8 cellular contexts compared by ENCODE assay signal in the genomic region with DNA sequence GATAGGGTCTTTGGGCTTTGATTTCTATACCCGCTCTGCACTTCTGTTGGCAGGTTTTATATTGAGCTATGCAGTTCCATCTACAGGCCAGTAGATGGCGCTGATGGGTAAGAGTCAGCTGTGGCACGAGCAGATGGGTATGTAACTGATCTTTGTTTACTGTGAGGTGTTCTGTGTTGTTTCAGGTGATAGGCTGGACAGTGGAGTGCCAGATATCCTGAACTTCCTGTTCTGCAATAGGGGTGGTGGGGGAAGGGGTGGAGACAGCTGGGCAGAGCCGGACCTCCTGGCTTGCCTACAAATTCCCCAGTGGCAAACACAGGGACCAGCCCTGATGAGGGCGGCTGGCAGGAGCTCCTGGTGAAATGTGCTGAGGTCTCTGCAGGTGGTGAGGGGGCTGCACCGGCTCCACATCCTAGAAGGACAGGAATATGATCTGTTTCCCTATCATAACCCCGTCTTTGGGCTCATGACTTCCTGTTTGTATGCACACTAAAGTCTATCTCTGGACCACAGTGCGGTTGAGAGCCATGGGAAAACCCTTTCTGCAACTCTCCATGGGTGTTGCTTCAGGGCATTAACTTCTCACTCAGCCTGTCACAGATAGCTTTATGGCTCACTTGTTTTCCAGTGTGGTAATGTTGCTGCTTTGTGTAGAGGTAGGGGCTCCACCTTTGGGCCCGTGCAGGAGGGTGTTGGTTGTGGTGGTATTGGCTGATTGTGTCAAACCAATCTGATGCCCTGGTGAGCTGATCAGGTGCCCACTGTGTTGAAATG. TPM values are rescaled to one million over a fixed set of nuclear protein-coding genes. Genes with fewer than 3 reads are reported as not detected.
DNase-seq lines count a peak whose midpoint lies in the region; ATAC-seq, FAIRE-seq and TF ChIP-seq lines count a peak whose summit lies in the region.

No MANE protein-coding gene starts in this region.

- H2BK5ac ChIP-seq in H1 (ENCODE audit: low read depth, low read length), result no peak overlapping the region

- H3K36me3 Mint-ChIP-seq in mesothelial cell of epicardium, result peaks cover 9% of the 10 kb centered on the region

- TF ChIP-seq CTCF in H1 (IDR thresholded peaks at IDR 0.05; ENCODE audit: control extremely low read depth in 1 of 3, insufficient read depth in 1 of 3, low read depth in 1 of 3, low read length in 3 of 3) (peak; percentile 66 to 90 (median 80)), mesothelial cell of epicardium (IDR thresholded peaks at IDR 0.05; ENCODE audit: unreplicated experiment) (peak; percentile 68)

- CTCF ChIA-PET in H1 (lab: Charles Lee; ENCODE audit: partially characterized antibody), result interaction anchor here (0.5 to 4.8 kb wide), 65 partner anchors 9 to 712 kb away, joined by 3 to 61 read pairs (median 4); a partner anchor contains a TSS

- H2BK20ac ChIP-seq in H1 (ENCODE audit: low read length), result no peak overlapping the region

- H3K4ac ChIP-seq in H1 (replicated peaks; ENCODE audit: insufficient read length, low read depth, low read length), result no peak overlapping the region

- no peak overlapping the region for H2AK5ac ChIP-seq in H1 (ENCODE audit: low read depth, low read length)

- H3K4me2 ChIP-seq in BLaER1 treated with 17β-estradiol and CSF1 and Interleukin-3, amounts not matched to agents 10 nM and 100 nM, result peak overlapping the region; percentile 57 to 81 (median 68)
- peak overlapping the region; percentile 6 to 43; a peak in 3 of 4 replicates for H3K4me2 ChIP-seq in H1 (ENCODE audit: insufficient read depth in 1 of 2, low read depth in 2 of 2, low read length in 2 of 2)

- POLR2A ChIA-PET in H1 (lab: Charles Lee; ENCODE audit: partially characterized antibody), result interaction anchor here (4.2 kb wide), 1 partner anchor 14 kb away, joined by 34 read pairs; a partner anchor contains a TSS

- ATAC-seq in GM18909 (IDR thresholded peaks at IDR 0.05; ENCODE audit: poor library complexity, unreplicated experiment), result peak; percentile 79
- peak; percentile 76 for ATAC-seq in HG03280 (IDR thresholded peaks at IDR 0.05; ENCODE audit: unreplicated experiment)

- no peak overlapping the region for H4K5ac ChIP-seq in H1 (ENCODE audit: insufficient read length, low read depth, low read length)

- DNase-seq in NCI-H510A (lab: John Stamatoyannopoulos, UW) (peak; percentile 53), H1 (ENCODE audit: low read depth in 1 of 2, low spot score in 2 of 2) (peak; percentile 27 to 62), mesothelial cell of epicardium (ENCODE audit: low spot score in 2 of 2, unreplicated experiment in 2 of 2) (no peak), substantia nigra (lab: John Stamatoyannopoulos, UW) (peak in 27 of 49 donors; percentile 2 to 49 (median 13))
- peak; percentile 44 to 50 for DNase-seq in activated CD4-positive, alpha-beta T cell treated with anti-CD3 and anti-CD28 coated beads for 4 hours

- no peaks in the 10 kb centered on the region for H3K79me1 ChIP-seq in H1 (ENCODE audit: low read depth, low read length)

- peaks cover 41% of the 10 kb centered on the region for H3K9me3 Mint-ChIP-seq in mesothelial cell of epicardium

- peak overlapping the region in 1 of 10 experiments; percentile 6; a peak in 1 of 20 replicates for H3K4me3 ChIP-seq in BLaER1 treated with 17β-estradiol and CSF1 and Interleukin-3, amounts not matched to agents 10 nM and 100 nM
- peak overlapping the region in 1 of 4 experiments; percentile 8; a peak in 1 of 8 replicates for H3K4me3 ChIP-seq in H1 (ENCODE audit: extremely low read depth in 1 of 4, insufficient read depth in 2 of 4, low read depth in 3 of 4, low read length in 4 of 4)

- no peak overlapping the region for H3K56ac ChIP-seq in H1 (replicated peaks; ENCODE audit: insufficient read length, low read depth, low read length)

- no peak overlapping the region for H2BK15ac ChIP-seq in H1 (ENCODE audit: low read length)

- no peak overlapping the region for H2BK12ac ChIP-seq in H1 (ENCODE audit: low read depth, low read length)

- H3K4me1 ChIP-seq in BLaER1 treated with 17β-estradiol and CSF1 and Interleukin-3, amounts not matched to agents 10 nM and 100 nM, result peaks cover 10 to 28% (median 22%) of the 10 kb centered on the region in 10 experiments
- peaks cover 0 to 4% (median 3%) of the 10 kb centered on the region in 4 experiments; a peak in 3 of 7 replicates for H3K4me1 ChIP-seq in H1 (replicated peaks in 1 of 4; ENCODE audit: control insufficient read depth in 3 of 4, insufficient read depth in 4 of 4, low read length in 3 of 4)

- H3K4me3 Mint-ChIP-seq in mesothelial cell of epicardium, result no peak overlapping the region

- no peaks in the 10 kb centered on the region for H3K27me3 ChIP-seq in BLaER1 treated with 17β-estradiol and CSF1 and Interleukin-3, amounts not matched to agents 10 nM and 100 nM
- no peaks in the 10 kb centered on the region for H3K27me3 ChIP-seq in H1 (replicated peaks in 1 of 4; ENCODE audit: control insufficient read depth in 3 of 4, extremely low read depth in 1 of 4, insufficient read depth in 3 of 4, low read length in 3 of 4)

- TF ChIP-seq EP300 in H1 (IDR thresholded peaks at IDR 0.05; ENCODE audit: borderline replicate concordance in 1 of 2, low read depth in 2 of 2, low read length in 2 of 2), result peak in 1 of 2 experiments; percentile 44; a peak in 1 of 3 replicates

- peak overlapping the region; percentile 96 for H2AFZ ChIP-seq in H1 (ENCODE audit: low read length)

- peaks cover 2% of the 10 kb centered on the region for H3K4me1 Mint-ChIP-seq in mesothelial cell of epicardium

- peak overlapping the region in 6 of 11 experiments; percentile 0 to 48 (median 27); a peak in 5 of 22 replicates for H3K9ac ChIP-seq in BLaER1 treated with 17β-estradiol and CSF1 and Interleukin-3, amounts not matched to agents 10 nM and 100 nM
- no peak overlapping the region for H3K9ac ChIP-seq in H1 (replicated peaks in 1 of 4; ENCODE audit: extremely low read depth in 1 of 4, low read depth in 3 of 4, low read length in 3 of 4)

- peak overlapping the region; percentile 90; the same call in 1 of the 2 replicates for H4K8ac ChIP-seq in H1 (ENCODE audit: extremely low read depth, insufficient read depth, low read length)

- no peak overlapping the region for H3K18ac ChIP-seq in H1 (ENCODE audit: extremely low read depth, low read length)

- H3K23me2 ChIP-seq in H1 (ENCODE audit: low read depth, low read length), result no peaks in the 10 kb centered on the region

- H3K36me3 ChIP-seq in BLaER1 treated with 17β-estradiol and CSF1 and Interleukin-3, amounts not matched to agents 10 nM and 100 nM, result no peaks in the 10 kb centered on the region
- H3K36me3 ChIP-seq in H1 (ENCODE audit: control insufficient read depth in 2 of 4, insufficient read depth in 4 of 4, low read length in 3 of 4), result no peaks in the 10 kb centered on the region

- no peak overlapping the region for H3K14ac ChIP-seq in H1 (ENCODE audit: insufficient read length)

- H4K20me1 ChIP-seq in BLaER1 treated with 17β-estradiol and CSF1 and Interleukin-3, amounts not matched to agents 10 nM and 100 nM, result no peaks in the 10 kb centered on the region
- no peaks in the 10 kb centered on the region for H4K20me1 ChIP-seq in H1 (replicated peaks in 1 of 2; ENCODE audit: control insufficient read depth in 1 of 2, insufficient read depth in 2 of 2, low read length in 2 of 2)

- H3K23ac ChIP-seq in H1 (ENCODE audit: insufficient read length), result no peak overlapping the region

- TF ChIP-seq POLR2A in H1 (IDR thresholded peaks at IDR 0.05; ENCODE audit: control extremely low read depth in 1 of 2, low read depth in 2 of 2, low read length in 2 of 2), result no peak

- peak overlapping the region in 9 of 11 experiments; percentile 16 to 75 (median 46); a peak in 15 of 22 replicates for H3K27ac ChIP-seq in BLaER1 treated with 17β-estradiol and CSF1 and Interleukin-3, amounts not matched to agents 10 nM and 100 nM
- H3K27ac ChIP-seq in H1 (ENCODE audit: low read depth, low read length), result no peak overlapping the region
- H3K27ac ChIP-seq in substantia nigra (ENCODE audit: low read depth, low read length, poor library complexity, severe bottlenecking), result no peak overlapping the region

- WGBS in H1 (ENCODE audit: extremely low coverage in 1 of 2, insufficient coverage in 1 of 2, insufficient read length in 1 of 2, insufficient replicate concordance in 2 of 2, low coverage in 1 of 2, low lambda C conversion rate in 2 of 2, missing lambda C conversion rate in 1 of 2), 2 experiments, result 43% methylated on average over 9 of the region's 9 CpGs; no CpG with 5 or more reads in 1 of the 2 experiments

- no peaks in the 10 kb centered on the region for H3K27me3 Mint-ChIP-seq in mesothelial cell of epicardium (ENCODE audit: low read depth)

- no peaks in the 10 kb centered on the region for H3K79me2 ChIP-seq in H1 (ENCODE audit: control insufficient read depth in 1 of 2, insufficient read depth in 2 of 2, low read length in 2 of 2)

- FAIRE-seq in H1 (lab: Jason Lieb, UNC), result peak; percentile 98

- H3K27ac Mint-ChIP-seq in mesothelial cell of epicardium, result no peak overlapping the region

- TF ChIP-seq RAD21 in H1 (IDR thresholded peaks at IDR 0.05 in 1 of 2, conservative IDR thresholded peaks at IDR 0.05 in 1 of 2; ENCODE audit: low read depth in 2 of 2, low read length in 2 of 2), result peak; percentile 82 to 91

- peaks cover 0 to 12% (median 5%) of the 10 kb centered on the region in 11 experiments; a peak in 12 of 22 replicates for H3K9me3 ChIP-seq in BLaER1 treated with 17β-estradiol and CSF1 and Interleukin-3, amounts not matched to agents 10 nM and 100 nM (replicated peaks in 1 of 11)
- H3K9me3 ChIP-seq in H1 (ENCODE audit: insufficient read depth in 2 of 2, low read depth in 1 of 2, low read length in 1 of 2), result no peaks in the 10 kb centered on the region

- H2BK120ac ChIP-seq in H1 (replicated peaks; ENCODE audit: low read depth, low read length), result peak overlapping the region; percentile 3

- no peak overlapping the region for H4K91ac ChIP-seq in H1 (replicated peaks; ENCODE audit: insufficient read length, low read length)

TF ChIP-seq in H1, 55 proteins besides CTCF, POLR2A, EP300 and RAD21 (continues in another document):
- TF ChIP-seq, protein P1, sequence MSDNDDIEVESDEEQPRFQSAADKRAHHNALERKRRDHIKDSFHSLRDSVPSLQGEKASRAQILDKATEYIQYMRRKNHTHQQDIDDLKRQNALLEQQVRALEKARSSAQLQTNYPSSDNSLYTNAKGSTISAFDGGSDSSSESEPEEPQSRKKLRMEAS (IDR thresholded peaks at IDR 0.05), result peak; percentile 52; the same call in 1 of the 2 replicates
- peak; percentile 31; the same call in 1 of the 2 replicates for TF ChIP-seq SP1 (IDR thresholded peaks at IDR 0.05; ENCODE audit: low read depth, low read length)

RNA-seq across cellular contexts. Expression of a gene that starts 13.4 kb away (rescaled TPM):
- total RNA-seq in H1 (2021; fragmentation: NEBNext Ultra II Directional; extraction: Animal tissue kit (Norgen Biotek cat#: 25700)), result 44.6 and 48.4 TPM in 2 replicates
- 3.1 and 5.9 TPM in 2 replicates for polyA plus RNA-seq in H1 (2011; rRNA removed)
- polyA plus RNA-seq in H1 (2011; cell fraction: cytosol; rRNA removed), result 9.5 TPM
- polyA plus RNA-seq in H1 (2011; cell fraction: nucleus; rRNA removed), result 1.8 TPM
- 14.1 to 38.7 TPM (median 18.3 TPM) in 4 replicates for polyA plus RNA-seq in H1 (2012, experiment 1 of 2)
- polyA plus RNA-seq in H1 (2012, experiment 2 of 2), result 13.1 TPM
- 34.2 TPM for polyA plus RNA-seq in H1 (2013, experiment 1 of 2)
- 35.6 TPM for polyA plus RNA-seq in H1 (2013, experiment 2 of 2)
- 4.5 and 7.1 TPM in 2 replicates for polyA minus RNA-seq in H1 (2011; rRNA and poly(A)+ RNA removed)
- 6.4 TPM for polyA minus RNA-seq in H1 (2011; cell fraction: cytosol; rRNA and poly(A)+ RNA removed)
- 20.1 TPM for polyA minus RNA-seq in H1 (2011; cell fraction: nucleus; rRNA and poly(A)+ RNA removed)
- total RNA-seq in mesothelial cell of epicardium, result 27.8 to 31.6 TPM (median 28.5 TPM) in 3 replicates

Comparison
In these comparisons a context has a peak if more than half of its experiments do, and no peak if none do; other contexts are left out.
1. H3K27ac ChIP-seq: peak in BLaER1 treated with 17β-estradiol and CSF1 and Interleukin-3, amounts not matched to agents 10 nM and 100 nM (9 of 11); none in H1 (single experiment) and substantia nigra (single experiment).
2. H3K9ac ChIP-seq: peak in BLaER1 treated with 17β-estradiol and CSF1 and Interleukin-3, amounts not matched to agents 10 nM and 100 nM (6 of 11); none in H1 (0 of 4).
3. DNase-seq: peak in NCI-H510A (single experiment), activated CD4-positive, alpha-beta T cell treated with anti-CD3 and anti-CD28 coated beads for 4 hours (2 of 2), H1 (2 of 2) and substantia nigra (27 of 49); none in mesothelial cell of epicardium (0 of 2).